Comparison of ENCODE assay signal across 24 cellular contexts in the genomic region with DNA sequence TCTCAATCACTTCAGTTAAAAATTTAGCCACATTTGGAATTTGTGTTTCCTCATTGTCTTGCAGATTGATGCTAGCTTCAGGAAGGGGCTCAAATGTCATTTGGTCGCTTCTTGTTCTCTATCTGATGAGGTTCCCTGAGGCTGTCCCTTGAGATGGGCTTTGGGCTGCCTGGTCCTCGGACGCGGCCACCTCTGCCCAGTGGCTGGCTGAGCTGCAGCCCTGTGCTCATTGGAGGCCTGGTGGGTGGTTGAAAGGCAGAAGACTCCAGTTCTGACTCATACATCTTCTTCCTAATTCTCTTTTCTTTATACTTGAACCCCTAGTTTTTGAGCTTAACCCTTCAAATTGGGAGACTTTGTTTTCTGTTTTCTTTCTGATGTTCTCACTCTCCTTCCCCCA.
"Had no signal": no experiment of that assay in that cellular context is flagged by ENCODE, and none has a peak within 500 bp of the region (broad histone marks: within the 10 kb centered on the region; RNA-seq: fewer than 3 reads in every experiment).

No MANE protein-coding gene starts in this region.

- H3K27ac ChIP-seq: stomach, suprapubic skin, testis, thoracic aorta, thyroid gland, tibial artery, tibial nerve, transverse colon, upper lobe of left lung, upper lobe of right lung, uterus, vagina had no signal

- H3K36me3 ChIP-seq: stomach, suprapubic skin, thoracic aorta, thyroid gland, tibial artery, tibial nerve, transverse colon, upper lobe of left lung, upper lobe of right lung, uterus, vagina had no signal

- H3K27me3 ChIP-seq: stomach, suprapubic skin, testis, thyroid gland, tibial artery, tibial nerve, transverse colon, upper lobe of left lung, upper lobe of right lung, uterus, vagina had no signal

- H3K4me3 ChIP-seq: stomach, suprapubic skin, testis, thoracic aorta, thyroid gland, tibial artery, tibial nerve, transverse colon, upper lobe of left lung, upper lobe of right lung, uterus, vagina had no signal

- H3K4me1 ChIP-seq: stomach, suprapubic skin, testis, thyroid gland, tibial artery, tibial nerve, transverse colon, upper lobe of left lung, upper lobe of right lung, uterus, vagina had no signal

- DNase-seq: stimulated activated CD4-positive, alpha-beta T cell treated with anti-CD3 and anti-CD28 coated beads, Interleukin-2, amount 100 ng/mL, for 48 hours; stimulated activated CD4-positive, alpha-beta T cell treated with anti-CD3 and anti-CD28 coated beads, Interleukin-4, amount 100 ng/mL, for 1 hour; stimulated activated CD4-positive, alpha-beta T cell treated with anti-CD3 and anti-CD28 coated beads, Interleukin-4, amount 100 ng/mL, for 24 hours; stimulated activated CD4-positive, alpha-beta T cell treated with anti-CD3 and anti-CD28 coated beads, Interleukin-4, amount 100 ng/mL, for 4 hours; stimulated activated CD8-positive, alpha-beta memory T cell treated with anti-CD3 and anti-CD28 coated beads, Interleukin-4, amount 100 ng/mL, for 48 hours; stimulated activated naive B cell treated with anti-CD40 and anti-IgM and Interleukin-4, amounts not matched to agents 10 μg/mL and 1 μg/mL and 100 μg/mL, for 72 hours; stimulated activated naive CD4-positive, alpha-beta T cell; stimulated activated naive CD4-positive, alpha-beta T cell treated with Interleukin-2 at 50 U/mL for 16 hours; stimulated activated naive CD8-positive, alpha-beta T cell treated with anti-CD3 and anti-CD28 coated beads, Interleukin-15, amount 100 ng/mL, for 72 hours; stimulated activated naive CD8-positive, alpha-beta T cell treated with anti-CD3 and anti-CD28 coated beads, Interleukin-15, Interleukin-2, amounts not matched to agents 100 U/mL and 50 U/mL, for 24 hours; stomach; substantia nigra; testis; thyroid gland; tibial artery; transverse colon; trophoblast cell; upper lobe of right lung; uterus had no signal

- H3K9me3 ChIP-seq: stomach, suprapubic skin, testis, thoracic aorta, thyroid gland, tibial artery, tibial nerve, transverse colon, upper lobe of left lung, upper lobe of right lung, uterus, vagina had no signal
